In the genomic region with DNA sequence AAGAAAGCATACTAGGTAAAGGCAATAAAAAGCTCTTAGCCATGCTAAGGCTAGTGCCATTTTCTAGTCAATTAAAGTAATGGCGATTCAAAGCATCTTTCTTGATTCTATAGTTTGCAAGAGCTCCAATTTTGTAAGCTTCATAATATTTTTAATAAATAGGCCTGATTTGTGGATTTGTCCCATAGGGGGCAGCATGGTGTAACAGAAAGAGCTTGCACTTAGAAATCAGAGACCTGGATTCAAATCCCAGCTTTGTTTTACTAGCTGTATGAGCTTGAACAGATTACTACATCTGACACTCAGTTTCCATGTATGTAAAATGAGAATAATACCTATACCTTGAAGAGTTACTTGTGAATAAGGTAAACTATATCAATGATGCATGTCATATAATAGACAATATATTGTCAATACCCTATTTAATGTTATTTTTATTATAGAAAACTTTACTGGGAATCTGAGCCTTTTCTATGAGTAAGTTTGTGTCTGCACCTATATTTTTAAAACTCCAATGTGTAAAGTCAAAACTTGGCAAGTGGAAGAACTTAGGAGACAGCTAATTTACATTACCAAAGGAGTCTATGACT, we compare ENCODE assay signal across 2 cellular contexts.
TF ChIP-seq lines count a peak whose summit lies in the region.

No MANE protein-coding gene starts in this region.

TF ChIP-seq in HCT116, 20 proteins besides CTCF, POLR2A, EP300 and RAD21 (continued from another document):
- TF ChIP-seq REST (IDR thresholded peaks at IDR 0.05; ENCODE audit: low read depth) (no peak), SRF (IDR thresholded peaks at IDR 0.05; ENCODE audit: low read depth) (no peak), TCF7L2 (IDR thresholded peaks at IDR 0.05; ENCODE audit: borderline replicate concordance, extremely low read depth, insufficient read depth, insufficient read length) (no peak), CEBPB (IDR thresholded peaks at IDR 0.05; ENCODE audit: low read depth) (no peak), ZFX (IDR thresholded peaks at IDR 0.05) (no peak), EZH2 (IDR thresholded peaks at IDR 0.05) (no peak), ELF1 (IDR thresholded peaks at IDR 0.05; ENCODE audit: borderline replicate concordance, low read depth) (no peak), EGR1 (IDR thresholded peaks at IDR 0.05; ENCODE audit: low read depth) (no peak)
- TF ChIP-seq, protein P1, sequence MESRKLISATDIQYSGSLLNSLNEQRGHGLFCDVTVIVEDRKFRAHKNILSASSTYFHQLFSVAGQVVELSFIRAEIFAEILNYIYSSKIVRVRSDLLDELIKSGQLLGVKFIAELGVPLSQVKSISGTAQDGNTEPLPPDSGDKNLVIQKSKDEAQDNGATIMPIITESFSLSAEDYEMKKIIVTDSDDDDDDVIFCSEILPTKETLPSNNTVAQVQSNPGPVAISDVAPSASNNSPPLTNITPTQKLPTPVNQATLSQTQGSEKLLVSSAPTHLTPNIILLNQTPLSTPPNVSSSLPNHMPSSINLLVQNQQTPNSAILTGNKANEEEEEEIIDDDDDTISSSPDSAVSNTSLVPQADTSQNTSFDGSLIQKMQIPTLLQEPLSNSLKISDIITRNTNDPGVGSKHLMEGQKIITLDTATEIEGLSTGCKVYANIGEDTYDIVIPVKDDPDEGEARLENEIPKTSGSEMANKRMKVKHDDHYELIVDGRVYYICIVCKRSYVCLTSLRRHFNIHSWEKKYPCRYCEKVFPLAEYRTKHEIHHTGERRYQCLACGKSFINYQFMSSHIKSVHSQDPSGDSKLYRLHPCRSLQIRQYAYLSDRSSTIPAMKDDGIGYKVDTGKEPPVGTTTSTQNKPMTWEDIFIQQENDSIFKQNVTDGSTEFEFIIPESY (IDR thresholded peaks at IDR 0.05; ENCODE audit: extremely low read depth, insufficient replicate concordance, low read length), result no peak
TF ChIP-seq in HCT116: peak in this region for 0.

TF ChIP-seq in SK-N-SH treated with all-trans-retinoic acid at 6 μM for 48 hours, 23 proteins besides CTCF, POLR2A, EP300 and RAD21 (continued from another document):
- TF ChIP-seq ZNF565 (CRISPR knock-in tag; conservative IDR thresholded peaks at IDR 0.05; ENCODE audit: low read depth) (no peak), ZNF8 (CRISPR knock-in tag; IDR thresholded peaks at IDR 0.05) (no peak), ISL1 (CRISPR knock-in tag; IDR thresholded peaks at IDR 0.05) (no peak), CREB5 (CRISPR knock-in tag; IDR thresholded peaks at IDR 0.05; ENCODE audit: low read depth) (no peak), PPARA (CRISPR knock-in tag; IDR thresholded peaks at IDR 0.05; ENCODE audit: borderline replicate concordance) (no peak), ARNTL (CRISPR knock-in tag; IDR thresholded peaks at IDR 0.05; ENCODE audit: borderline replicate concordance, low read depth) (no peak), OSR1 (CRISPR knock-in tag; IDR thresholded peaks at IDR 0.05) (no peak)
